In genomic region chr14:71714225-71714624, GRCh38 we compare ENCODE assay signal across 20 cellular contexts.
DNase-seq lines count a peak whose midpoint lies in the region; ATAC-seq, FAIRE-seq and TF ChIP-seq lines count a peak whose summit lies in the region.
"Had no signal": no experiment of that assay in that cellular context is flagged by ENCODE, and none has a peak within 500 bp of the region (broad histone marks: within the 10 kb centered on the region; RNA-seq: fewer than 3 reads in every experiment).

No MANE protein-coding gene starts in this region.

- H3K9ac ChIP-seq in astrocyte (ENCODE audit: low read length), result peak overlapping the region; percentile 66

- H2AFZ ChIP-seq in astrocyte (ENCODE audit: low read depth, low read length), result no peak overlapping the region

- no peaks in the 10 kb centered on the region for H3K4me1 ChIP-seq in breast epithelium
- peaks cover 60% of the 10 kb centered on the region for H3K4me1 ChIP-seq in astrocyte (ENCODE audit: insufficient read depth, low read length)
- no peaks in the 10 kb centered on the region for H3K4me1 ChIP-seq in vagina
- H3K4me1 ChIP-seq: foreskin keratinocyte had no signal

- TF ChIP-seq CTCF in MCF 10A (IDR thresholded peaks at IDR 0.05; ENCODE audit: unreplicated experiment) (no peak), breast epithelium (IDR thresholded peaks at IDR 0.05) (no peak), astrocyte (IDR thresholded peaks at IDR 0.05; ENCODE audit: insufficient read depth, low read depth, low read length) (no peak), vagina (IDR thresholded peaks at IDR 0.05) (no peak)

- H3K27me3 ChIP-seq in breast epithelium (no peaks in the 10 kb centered on the region), astrocyte (ENCODE audit: insufficient read depth, low read length) (no peaks in the 10 kb centered on the region), vagina (no peaks in the 10 kb centered on the region)
- H3K27me3 ChIP-seq: adrenal gland, foreskin keratinocyte had no signal

- DNase-seq in MCF 10A (ENCODE audit: unreplicated experiment) (peak; percentile 64), breast epithelium (ENCODE audit: low spot score in 2 of 2) (no peak), astrocyte (ENCODE audit: low read depth) (peak; percentile 95), glomerular visceral epithelial cell (ENCODE audit: extremely low spot score) (peak; percentile 9), SK-N-DZ (ENCODE audit: low spot score) (no peak), vagina (ENCODE audit: extremely low spot score in 2 of 2) (no peak), hippocampal formation (lab: John Stamatoyannopoulos, UW) (no peak), left colon (no peak)
- DNase-seq: activated CD4-positive, alpha-beta memory T cell treated with anti-CD3 and anti-CD28 coated beads for 36 hours; adrenal gland; NCI-H1694; NCI-H524 treated with DMSO at 0.1 percent for 48 hours; OCI-M1; small intestine; stimulated activated naive CD8-positive, alpha-beta T cell treated with anti-CD3 and anti-CD28 coated beads, Interleukin-15, Interleukin-2, amounts not matched to agents 100 U/mL and 50 U/mL, for 24 hours had no signal

- TF ChIP-seq POLR2A in breast epithelium (IDR thresholded peaks at IDR 0.05), result no peak
- no peak for TF ChIP-seq POLR2A in vagina (IDR thresholded peaks at IDR 0.05)

- H3K9me3 Mint-ChIP-seq in MCF 10A (ENCODE audit: unreplicated experiment), result no peaks in the 10 kb centered on the region
- H3K9me3 Mint-ChIP-seq in astrocyte (ENCODE audit: unreplicated experiment), result no peaks in the 10 kb centered on the region
- H3K9me3 Mint-ChIP-seq: activated CD4-positive, alpha-beta memory T cell treated with anti-CD3 and anti-CD28 coated beads for 36 hours; memory B cell had no signal

- H3K9me3 ChIP-seq in breast epithelium (no peaks in the 10 kb centered on the region), astrocyte (ENCODE audit: insufficient read depth, low read depth, low read length) (no peaks in the 10 kb centered on the region), vagina (no peaks in the 10 kb centered on the region)
- H3K9me3 ChIP-seq: adrenal gland had no signal

- CTCF ChIA-PET in MCF 10A (lab: Yijun Ruan, JAX), result interaction anchor here (1.2 to 1.6 kb wide), 4 partner anchors 24 to 578 kb away, joined by 3 to 4 read pairs (median 4); no protein-coding TSS in a partner anchor

- H3K4me3 ChIP-seq in breast epithelium (no peak overlapping the region), astrocyte (ENCODE audit: insufficient read depth, low read depth, low read length) (peak overlapping the region; percentile 2), vagina (no peak overlapping the region)
- H3K4me3 ChIP-seq: adrenal gland, SK-N-MC had no signal

- H3K36me3 ChIP-seq in breast epithelium (no peaks in the 10 kb centered on the region), astrocyte (ENCODE audit: insufficient read depth, low read length) (peaks cover 8% of the 10 kb centered on the region), vagina (peaks cover 0 to 6% of the 10 kb centered on the region in 2 donors)

- H3K27me3 Mint-ChIP-seq in MCF 10A (ENCODE audit: insufficient read depth, unreplicated experiment) (no peaks in the 10 kb centered on the region), astrocyte (ENCODE audit: low read depth, unreplicated experiment) (no peaks in the 10 kb centered on the region)
- H3K27me3 Mint-ChIP-seq: activated CD4-positive, alpha-beta memory T cell treated with anti-CD3 and anti-CD28 coated beads for 36 hours; memory B cell had no signal

- peak overlapping the region; percentile 51 for H3K27ac Mint-ChIP-seq in MCF 10A (ENCODE audit: low read depth, unreplicated experiment)
- no peak overlapping the region for H3K27ac Mint-ChIP-seq in astrocyte (ENCODE audit: unreplicated experiment)
- H3K27ac Mint-ChIP-seq: activated CD4-positive, alpha-beta memory T cell treated with anti-CD3 and anti-CD28 coated beads for 36 hours had no signal

- no peak for ATAC-seq in left colon
- ATAC-seq: foreskin keratinocyte; stimulated activated naive CD8-positive, alpha-beta T cell treated with anti-CD3 and anti-CD28 coated beads, Interleukin-15, Interleukin-2, amounts not matched to agents 100 U/mL and 50 U/mL, for 24 hours had no signal

- H3K27ac ChIP-seq in breast epithelium, result no peak overlapping the region
- peak overlapping the region; percentile 86 for H3K27ac ChIP-seq in astrocyte (ENCODE audit: low read depth, low read length)
- H3K27ac ChIP-seq in vagina, result no peak overlapping the region
- H3K27ac ChIP-seq: 22Rv1, adrenal gland, foreskin keratinocyte, SK-N-MC had no signal

- peak; percentile 97 for FAIRE-seq in astrocyte (lab: Jason Lieb, UNC)
- FAIRE-seq: G401.6, small intestine had no signal

- POLR2A ChIA-PET in MCF 10A (lab: Yijun Ruan, JAX), result interaction anchor here (0.6 kb wide), 1 partner anchor 161 kb away, joined by 4 read pairs; no protein-coding TSS in a partner anchor

- H3K4me1 Mint-ChIP-seq in MCF 10A (ENCODE audit: insufficient read depth, unreplicated experiment), result peaks cover 36% of the 10 kb centered on the region
- H3K4me1 Mint-ChIP-seq in astrocyte (ENCODE audit: low read depth, unreplicated experiment), result peaks cover 38% of the 10 kb centered on the region
- H3K4me1 Mint-ChIP-seq: memory B cell had no signal

- peak overlapping the region; percentile 64 for H3K4me2 ChIP-seq in astrocyte (ENCODE audit: low read length)

- H3K79me2 ChIP-seq in astrocyte (ENCODE audit: insufficient read depth, low read length), result no peaks in the 10 kb centered on the region

- intact Hi-C loops in MCF 10A (cut with micrococcal nuclease), result loop anchor here (5.0 kb wide), 1 partner anchor 392 kb away; the partner anchor contains the start of gene SIPA1L1
- intact Hi-C loops in breast epithelium (cut with DNase I; ENCODE audit: low total_unique reads), result no loop called here
- intact Hi-C loops in vagina (cut with DNase I), result no loop called here
- intact Hi-C loops in left colon (cut with DNase I, micrococcal nuclease), result no loop called here

- H3K4me3 Mint-ChIP-seq in MCF 10A (ENCODE audit: unreplicated experiment), result no peak overlapping the region
- no peak overlapping the region for H3K4me3 Mint-ChIP-seq in astrocyte (ENCODE audit: unreplicated experiment)
- H3K4me3 Mint-ChIP-seq: activated CD4-positive, alpha-beta memory T cell treated with anti-CD3 and anti-CD28 coated beads for 36 hours; memory B cell had no signal

- H3K36me3 Mint-ChIP-seq in MCF 10A (ENCODE audit: insufficient read depth, unreplicated experiment) (peaks cover 19% of the 10 kb centered on the region), astrocyte (ENCODE audit: low read depth, unreplicated experiment) (peaks cover 9% of the 10 kb centered on the region)

- no peaks in the 10 kb centered on the region for H4K20me1 ChIP-seq in astrocyte (ENCODE audit: insufficient read depth, low read length)

- no TSS peak for BruUV-seq in MCF 10A (replicated peaks; lab: Mats Ljungman, UMichigan)

Comparison
In these comparisons a context has a peak if more than half of its experiments do, and no peak if none do; other contexts are left out.
1. DNase-seq: peak in MCF 10A (single experiment), astrocyte (single experiment) and glomerular visceral epithelial cell (single experiment); none in breast epithelium (0 of 2), SK-N-DZ (single experiment), vagina (0 of 2), hippocampal formation (0 of 2) and left colon (0 of 2).